ENCODE assay signal across 11 cellular contexts in genomic region chr5:9362600-9362999, GRCh38.
A peak's percentile ranks its signal among the peaks of the same experiment; 100 is the strongest.
DNase-seq lines count a peak whose midpoint lies in the region; ATAC-seq and TF ChIP-seq lines count a peak whose summit lies in the region.
"Had no signal": no experiment of that assay in that cellular context is flagged by ENCODE, and none has a peak within 500 bp of the region (broad histone marks: within the 10 kb centered on the region; RNA-seq: fewer than 3 reads in every experiment).

No MANE protein-coding gene starts in this region.

- H3K27ac ChIP-seq in upper lobe of left lung: no peak overlapping the region
- H3K27ac ChIP-seq: thyroid gland had no signal

- BruUV-seq in MCF 10A (replicated peaks; lab: Mats Ljungman, UMichigan): no TSS peak

- no peaks in the 10 kb centered on the region for H3K36me3 ChIP-seq in GM06990 (ENCODE audit: control insufficient read depth, insufficient read depth, low read length)
- no peaks in the 10 kb centered on the region for H3K36me3 ChIP-seq in upper lobe of left lung
- H3K36me3 ChIP-seq: thyroid gland had no signal

- no peak for TF ChIP-seq POLR2A in upper lobe of left lung (IDR thresholded peaks at IDR 0.05)

- H3K27me3 Mint-ChIP-seq in MCF 10A (ENCODE audit: insufficient read depth, unreplicated experiment): no peaks in the 10 kb centered on the region
- H3K27me3 Mint-ChIP-seq: activated naive CD8-positive, alpha-beta T cell treated with anti-CD3 and anti-CD28 coated beads, Interleukin-2, amount 10 ng/mL, durations not matched to agents 7 days and 5 days had no signal

- WGBS in upper lobe of left lung, 2 donors: 57 to 60% methylated on average over 3 of the region's 3 CpGs

- H3K27me3 ChIP-seq in GM06990 (replicated peaks; ENCODE audit: control insufficient read depth, insufficient read depth, low read length) (no peaks in the 10 kb centered on the region), upper lobe of left lung (no peaks in the 10 kb centered on the region)
- H3K27me3 ChIP-seq: thyroid gland had no signal

- CTCF ChIA-PET in MCF 10A (lab: Yijun Ruan, JAX): interaction anchor here (0.7 to 2.3 kb wide), 6 partner anchors 14 to 1046 kb away, joined by 3 to 9 read pairs (median 4); no protein-coding TSS in a partner anchor

- H3K9me3 ChIP-seq in upper lobe of left lung: no peaks in the 10 kb centered on the region
- H3K9me3 ChIP-seq: thyroid gland had no signal

- no peak for TF ChIP-seq EP300 in upper lobe of left lung (IDR thresholded peaks at IDR 0.05)

- ATAC-seq in GM19328 (IDR thresholded peaks at IDR 0.05; ENCODE audit: unreplicated experiment) (peak; percentile 51), HG02678 (IDR thresholded peaks at IDR 0.05; ENCODE audit: unreplicated experiment) (peak; percentile 60), HG03457 (IDR thresholded peaks at IDR 0.05; ENCODE audit: unreplicated experiment) (peak; percentile 34), upper lobe of left lung (ENCODE audit: low FRiP score in 2 of 2) (no peak)

- H3K4me1 ChIP-seq in upper lobe of left lung: no peaks in the 10 kb centered on the region
- H3K4me1 ChIP-seq: thyroid gland had no signal

- H3K4me3 ChIP-seq in GM06990 (replicated peaks; ENCODE audit: low read depth, low read length): peak overlapping the region; percentile 40
- no peak overlapping the region for H3K4me3 ChIP-seq in upper lobe of left lung
- H3K4me3 ChIP-seq: thyroid gland had no signal

- POLR2A ChIA-PET in MCF 10A (lab: Yijun Ruan, JAX): no interaction called here

- no peaks in the 10 kb centered on the region for H3K4me1 Mint-ChIP-seq in MCF 10A (ENCODE audit: insufficient read depth, unreplicated experiment)
- H3K4me1 Mint-ChIP-seq: activated naive CD8-positive, alpha-beta T cell treated with anti-CD3 and anti-CD28 coated beads, Interleukin-2, amount 10 ng/mL, durations not matched to agents 7 days and 5 days had no signal

- no peak overlapping the region for H3K27ac Mint-ChIP-seq in MCF 10A (ENCODE audit: low read depth, unreplicated experiment)
- H3K27ac Mint-ChIP-seq: activated naive CD8-positive, alpha-beta T cell treated with anti-CD3 and anti-CD28 coated beads, Interleukin-2, amount 10 ng/mL, durations not matched to agents 7 days and 5 days; dendritic cell treated with granulocyte-macrophage colony-stimulating factor and Interleukin-4, amounts not matched to agents 40 ng/mL and 50 ng/mL, for 4 days had no signal

- H3K4me3 Mint-ChIP-seq in MCF 10A (ENCODE audit: unreplicated experiment): no peak overlapping the region
- H3K4me3 Mint-ChIP-seq: activated naive CD8-positive, alpha-beta T cell treated with anti-CD3 and anti-CD28 coated beads, Interleukin-2, amount 10 ng/mL, durations not matched to agents 7 days and 5 days; dendritic cell treated with granulocyte-macrophage colony-stimulating factor and Interleukin-4, amounts not matched to agents 40 ng/mL and 50 ng/mL, for 4 days had no signal

- H3K36me3 Mint-ChIP-seq in MCF 10A (ENCODE audit: insufficient read depth, unreplicated experiment): no peaks in the 10 kb centered on the region
- H3K36me3 Mint-ChIP-seq: activated naive CD8-positive, alpha-beta T cell treated with anti-CD3 and anti-CD28 coated beads, Interleukin-2, amount 10 ng/mL, durations not matched to agents 7 days and 5 days had no signal

- DNase-seq in GM06990 (ENCODE audit: extremely low read depth, insufficient read length) (no peak), NOMO-1 treated with dmso at 0.1 percent for 144 hours (lab: John Stamatoyannopoulos, UW; ENCODE audit: unreplicated experiment) (no peak), NCI-H446 (lab: John Stamatoyannopoulos, UW) (no peak), upper lobe of left lung (no peak), MCF 10A (ENCODE audit: unreplicated experiment) (no peak)
- DNase-seq: activated naive CD8-positive, alpha-beta T cell treated with anti-CD3 and anti-CD28 coated beads, Interleukin-2, amount 10 ng/mL, durations not matched to agents 7 days and 5 days; thyroid gland had no signal

- no peaks in the 10 kb centered on the region for H3K9me3 Mint-ChIP-seq in MCF 10A (ENCODE audit: unreplicated experiment)
- H3K9me3 Mint-ChIP-seq: dendritic cell treated with granulocyte-macrophage colony-stimulating factor and Interleukin-4, amounts not matched to agents 40 ng/mL and 50 ng/mL, for 4 days had no signal

- no peak for TF ChIP-seq CTCF in GM06990 (IDR thresholded peaks at IDR 0.05; ENCODE audit: insufficient read depth, low read length, poor library complexity, severe bottlenecking)
- no peak for TF ChIP-seq CTCF in upper lobe of left lung (IDR thresholded peaks at IDR 0.05)
- no peak for TF ChIP-seq CTCF in MCF 10A (IDR thresholded peaks at IDR 0.05; ENCODE audit: unreplicated experiment)

- intact Hi-C loops in MCF 10A (cut with micrococcal nuclease): loop anchor here (10.0 kb wide), 1 partner anchor 208 kb away; no protein-coding TSS in a partner anchor

Comparison
In these comparisons a context has a peak if more than half of its experiments do, and no peak if none do; other contexts are left out.
1. ATAC-seq: peak in GM19328 (single experiment), HG02678 (single experiment) and HG03457 (single experiment); none in upper lobe of left lung (0 of 2).